In genomic region chr17:62692721-62693431, GRCh38 we compare ENCODE assay signal across 9 cellular contexts.
DNase-seq lines count a peak whose midpoint lies in the region; ATAC-seq, FAIRE-seq and TF ChIP-seq lines count a peak whose summit lies in the region.
"Had no signal": no experiment of that assay in that cellular context is flagged by ENCODE, and none has a peak within 500 bp of the region (broad histone marks: within the 10 kb centered on the region; RNA-seq: fewer than 3 reads in every experiment).

No MANE protein-coding gene starts in this region.

- POLR2A ChIA-PET in IMR-90 (lab: Charles Lee; ENCODE audit: unreplicated experiment) = no interaction called here
- POLR2A ChIA-PET in K562 (lab: Yijun Ruan, JAX) = interaction anchor here (0.6 to 2.0 kb wide), 3 partner anchors 12 to 271 kb away, joined by 3 to 6 read pairs (median 3); no protein-coding TSS in a partner anchor
- POLR2A ChIA-PET in CD4-positive, alpha-beta memory T cell (lab: Charles Lee; ENCODE audit: partially characterized antibody) = no interaction called here

- TF ChIP-seq EP300 in K562 (IDR thresholded peaks at IDR 0.05; ENCODE audit: low read length) = peak; percentile 47; the same call in 1 of the 2 replicates

- no peak overlapping the region for H3K14ac ChIP-seq in IMR-90 (replicated peaks; ENCODE audit: low read depth, low read length)

- TF ChIP-seq RAD21 in IMR-90 (IDR thresholded peaks at IDR 0.05; ENCODE audit: low read length) (peak; percentile 43), K562 (CRISPR knock-in tag; conservative IDR thresholded peaks at IDR 0.05 in 1 of 2, IDR thresholded peaks at IDR 0.05 in 1 of 2) (peak; percentile 33 to 60; a peak in 3 of 4 replicates)

- peak; percentile 62 for ATAC-seq in IMR-90 (ENCODE audit: low read depth)
- peak; percentile 91 for ATAC-seq in K562
- ATAC-seq in mucosa of descending colon = peak; percentile 24
- no peak for ATAC-seq in HG03521 (IDR thresholded peaks at IDR 0.05; ENCODE audit: unreplicated experiment)
- ATAC-seq in activated CD8-positive, alpha-beta memory T cell treated with anti-CD3 and anti-CD28 coated beads, Interleukin-2, amount 10 ng/mL, durations not matched to agents 7 days and 5 days = no peak

- H4K20me1 ChIP-seq in IMR-90 (ENCODE audit: insufficient read depth, low read length) (0 out of 2 replicates have a peak, but pooled peaks cover 4% of the 10 kb centered on the region), K562 (replicated peaks; ENCODE audit: control insufficient read depth, insufficient read depth, low read length) (no peaks in the 10 kb centered on the region)

- H3K9me1 ChIP-seq in IMR-90 (ENCODE audit: insufficient read depth, low read length) (peaks cover 9% of the 10 kb centered on the region), K562 (ENCODE audit: control insufficient read depth, insufficient read depth, low read length) (peaks cover 3% of the 10 kb centered on the region)

- H2BK5ac ChIP-seq in IMR-90 (ENCODE audit: low read depth, low read length, poor library complexity, severe bottlenecking) = no peak overlapping the region

- no peak overlapping the region for H4K91ac ChIP-seq in IMR-90 (ENCODE audit: insufficient read depth, low read depth, low read length)

- H3K36me3 ChIP-seq in IMR-90 (ENCODE audit: control insufficient read depth, insufficient read depth, low read length) (peaks cover 45% of the 10 kb centered on the region), K562 (ENCODE audit: control insufficient read depth, insufficient read depth, low read length) (no peaks in the 10 kb centered on the region; the same call in 2 of the 3 replicates), mucosa of descending colon (ENCODE audit: low read depth) (no peaks in the 10 kb centered on the region)
- H3K36me3 ChIP-seq in CD4-positive, alpha-beta memory T cell (ENCODE audit: insufficient read depth, low read length) = no peaks in the 10 kb centered on the region

- no peaks in the 10 kb centered on the region for H3K79me2 ChIP-seq in K562 (ENCODE audit: control insufficient read depth, insufficient read depth, low read length)

- H3K4ac ChIP-seq in IMR-90 (ENCODE audit: low read depth, low read length) = no peak overlapping the region

- H3K9me3 Mint-ChIP-seq in activated CD8-positive, alpha-beta memory T cell treated with anti-CD3 and anti-CD28 coated beads, Interleukin-2, amount 10 ng/mL, durations not matched to agents 7 days and 5 days (ENCODE audit: low read depth) = no peaks in the 10 kb centered on the region
- no peaks in the 10 kb centered on the region for H3K9me3 Mint-ChIP-seq in CD4-positive, alpha-beta memory T cell

- H2BK120ac ChIP-seq in IMR-90 (ENCODE audit: low read depth, low read length) = no peak overlapping the region

- CTCF ChIA-PET in IMR-90 (lab: Yijun Ruan, JAX) = interaction anchor here (0.6 kb wide), 1 partner anchor 656 kb away, joined by 3 read pairs; no protein-coding TSS in a partner anchor
- CTCF ChIA-PET in K562 (lab: Yijun Ruan, JAX; ENCODE audit: low intra/inter-chr PET ratio) = interaction anchor here (0.7 kb wide), 1 partner anchor 345 kb away, joined by 4 read pairs; no protein-coding TSS in a partner anchor
- CTCF ChIA-PET in activated CD8-positive, alpha-beta memory T cell treated with anti-CD3 and anti-CD28 coated beads, Interleukin-2, amount 10 ng/mL, durations not matched to agents 7 days and 5 days (lab: Charles Lee) = interaction anchor here (2.3 kb wide), 1 partner anchor 21 kb away, joined by 8 read pairs; no protein-coding TSS in a partner anchor
- CTCF ChIA-PET in CD4-positive, alpha-beta memory T cell (lab: Charles Lee; ENCODE audit: partially characterized antibody) = interaction anchor here (0.5 to 0.7 kb wide), 2 partner anchors 99 to 272 kb away, joined by 3 read pairs; no protein-coding TSS in a partner anchor

- H3K4me1 Mint-ChIP-seq in activated CD8-positive, alpha-beta memory T cell treated with anti-CD3 and anti-CD28 coated beads, Interleukin-2, amount 10 ng/mL, durations not matched to agents 7 days and 5 days = no peaks in the 10 kb centered on the region
- H3K4me1 Mint-ChIP-seq in CD4-positive, alpha-beta memory T cell = no peaks in the 10 kb centered on the region

- DNase-seq in EL = peak; percentile 42
- DNase-seq in IMR-90 = no peak
- DNase-seq in K562 (ENCODE audit: extremely low read depth in 1 of 4, low spot score in 3 of 4) = peak; percentile 90 to 95 (median 93)
- DNase-seq in mucosa of descending colon = peak in 1 of 3 donors; percentile 13
- no peak for DNase-seq in activated CD8-positive, alpha-beta memory T cell treated with anti-CD3 and anti-CD28 coated beads, Interleukin-2, amount 10 ng/mL, durations not matched to agents 7 days and 5 days
- no peak for DNase-seq in mesenteric fat pad (ENCODE audit: low spot score)
- DNase-seq in CD4-positive, alpha-beta memory T cell = no peak

- H3K27me3 ChIP-seq in IMR-90 (ENCODE audit: control insufficient read depth, insufficient read depth, low read length) (no peaks in the 10 kb centered on the region), K562 (ENCODE audit: control insufficient read depth in 2 of 2, insufficient read depth in 2 of 2, low read length in 2 of 2) (no peaks in the 10 kb centered on the region)
- no peaks in the 10 kb centered on the region for H3K27me3 ChIP-seq in CD4-positive, alpha-beta memory T cell (ENCODE audit: insufficient read depth, low read length)

- H3K36me3 Mint-ChIP-seq in activated CD8-positive, alpha-beta memory T cell treated with anti-CD3 and anti-CD28 coated beads, Interleukin-2, amount 10 ng/mL, durations not matched to agents 7 days and 5 days = no peaks in the 10 kb centered on the region
- no peaks in the 10 kb centered on the region for H3K36me3 Mint-ChIP-seq in CD4-positive, alpha-beta memory T cell

- H3K4me3 Mint-ChIP-seq in activated CD8-positive, alpha-beta memory T cell treated with anti-CD3 and anti-CD28 coated beads, Interleukin-2, amount 10 ng/mL, durations not matched to agents 7 days and 5 days = no peak overlapping the region
- H3K4me3 Mint-ChIP-seq in CD4-positive, alpha-beta memory T cell = no peak overlapping the region

- no peak overlapping the region for H3K27ac ChIP-seq in IMR-90 (ENCODE audit: insufficient read depth, low read length)
- H3K27ac ChIP-seq in K562 (ENCODE audit: extremely low read depth, low read depth, low read length) = peak overlapping the region; percentile 30
- H3K27ac ChIP-seq in CD4-positive, alpha-beta memory T cell (ENCODE audit: low read depth, low read length) = no peak overlapping the region

- in situ Hi-C loops in IMR-90 (cut with MboI; ENCODE audit: low sequenced_read_pairs) = loop anchor here (10.0 kb wide), 1 partner anchor 702 kb away; no protein-coding TSS in a partner anchor
- in situ Hi-C loops in K562 (cut with MboI) = loop anchor here (25.0 kb wide), 1 partner anchor 719 kb away; no protein-coding TSS in a partner anchor

- intact Hi-C loops in IMR-90 (cut with micrococcal nuclease) = no loop called here
- intact Hi-C loops in K562 (cut with micrococcal nuclease) = no loop called here
- intact Hi-C loops in mucosa of descending colon (cut with DNase I, micrococcal nuclease) = no loop called here
- intact Hi-C loops in CD4-positive, alpha-beta memory T cell (cut with micrococcal nuclease) = no loop called here

- FAIRE-seq in K562 (lab: Jason Lieb, UNC) = peak; percentile 93
- FAIRE-seq: endometrium had no signal

- peaks cover 2% of the 10 kb centered on the region for H3K27me3 Mint-ChIP-seq in activated CD8-positive, alpha-beta memory T cell treated with anti-CD3 and anti-CD28 coated beads, Interleukin-2, amount 10 ng/mL, durations not matched to agents 7 days and 5 days
- peaks cover 0 to 2% of the 10 kb centered on the region in 2 donors for H3K27me3 Mint-ChIP-seq in CD4-positive, alpha-beta memory T cell

- H2AK9ac ChIP-seq in IMR-90 (replicated peaks; ENCODE audit: low read depth, low read length, poor library complexity) = no peak overlapping the region

- H3K4me1 ChIP-seq in IMR-90 (ENCODE audit: control insufficient read depth, insufficient read depth, low read length) = peaks cover 3% of the 10 kb centered on the region; the same call in 1 of the 2 replicates
- H3K4me1 ChIP-seq in K562 (replicated peaks in 1 of 2; ENCODE audit: control insufficient read depth in 2 of 2, insufficient read depth in 2 of 2, low read length in 2 of 2) = peaks cover 29 to 57% of the 10 kb centered on the region in 2 experiments; a peak in 4 of 5 replicates
- no peaks in the 10 kb centered on the region for H3K4me1 ChIP-seq in mucosa of descending colon (ENCODE audit: low read depth)
- H3K4me1 ChIP-seq in CD4-positive, alpha-beta memory T cell (ENCODE audit: insufficient read depth, low read length) = no peaks in the 10 kb centered on the region

- H4K8ac ChIP-seq in IMR-90 (ENCODE audit: low read depth in 2 of 2, low read length in 2 of 2) = no peak overlapping the region

- H3K4me3 ChIP-seq in IMR-90 (ENCODE audit: insufficient read depth, low read depth, low read length) (no peak overlapping the region), K562 (no peak overlapping the region), mucosa of descending colon (no peak overlapping the region)
- H3K4me3 ChIP-seq in CD4-positive, alpha-beta memory T cell (ENCODE audit: low read length in 2 of 2) = no peak overlapping the region

- no peak for TF ChIP-seq POLR2A in IMR-90 (IDR thresholded peaks at IDR 0.05; ENCODE audit: low read depth, low read length)
- no peak for TF ChIP-seq POLR2A in K562 (conservative IDR thresholded peaks at IDR 0.05)

- no peak overlapping the region for H3K56ac ChIP-seq in IMR-90 (ENCODE audit: extremely low read depth, insufficient read depth, low read length)

- dilution Hi-C loops in IMR-90 (cut with HindIII; ENCODE audit: low sequenced_read_pairs, unreplicated experiment) = no loop called here

- H2BK15ac ChIP-seq in IMR-90 (ENCODE audit: low read depth, low read length) = no peak overlapping the region

- peaks cover 0 to 9% of the 10 kb centered on the region in 2 experiments; a peak in 1 of 4 replicates for H3K79me1 ChIP-seq in IMR-90 (ENCODE audit: low read depth in 1 of 2, low read length in 2 of 2)

- no CpG with 5 or more reads among the region's 14 CpGs for WGBS in IMR-90 (ENCODE audit: extremely low coverage in 2 of 2, insufficient read length in 1 of 2), 2 experiments
- 2% methylated on average over 5 of the region's 14 CpGs for whole genome bisulfite sequencing in K562 (ENCODE audit: insufficient coverage, low coverage, missing lambda C conversion rate)

- BruUV-seq in IMR-90 (replicated peaks; lab: Mats Ljungman, UMichigan) (TSS peak; percentile 84), K562 (replicated peaks; lab: Mats Ljungman, UMichigan) (no TSS peak)

- no peak overlapping the region for H2AK5ac ChIP-seq in IMR-90 (ENCODE audit: low read depth, low read length)

- H3K23ac ChIP-seq in IMR-90 (ENCODE audit: low read depth, low read length) = no peak overlapping the region

- TF ChIP-seq CTCF in IMR-90 (conservative IDR thresholded peaks at IDR 0.05; ENCODE audit: low read depth, low read length) = peak; percentile 47
- peak; percentile 58 to 75 (median 68) for TF ChIP-seq CTCF in K562 (IDR thresholded peaks at IDR 0.05 in 2 of 3, conservative IDR thresholded peaks at IDR 0.05 in 1 of 3; ENCODE audit: insufficient read depth in 2 of 3, low read depth in 1 of 3, low read length in 3 of 3)
- TF ChIP-seq CTCF in mucosa of descending colon (IDR thresholded peaks at IDR 0.05) = no peak

- no peak overlapping the region for H3K4me2 ChIP-seq in IMR-90 (ENCODE audit: low read depth, low read length)
- H3K4me2 ChIP-seq in K562 (ENCODE audit: insufficient read depth, low read length) = peak overlapping the region; percentile 62

- no peak overlapping the region for H3K27ac Mint-ChIP-seq in activated CD8-positive, alpha-beta memory T cell treated with anti-CD3 and anti-CD28 coated beads, Interleukin-2, amount 10 ng/mL, durations not matched to agents 7 days and 5 days
- H3K27ac Mint-ChIP-seq in CD4-positive, alpha-beta memory T cell = no peak overlapping the region

- H3K9me3 ChIP-seq in IMR-90 (ENCODE audit: control insufficient read depth, insufficient read depth, low read length) (no peaks in the 10 kb centered on the region), K562 (replicated peaks; ENCODE audit: control insufficient read depth, insufficient read depth, low read depth, low read length) (no peaks in the 10 kb centered on the region), mucosa of descending colon (no peaks in the 10 kb centered on the region)
- H3K9me3 ChIP-seq in CD4-positive, alpha-beta memory T cell (ENCODE audit: control insufficient read depth in 1 of 2, low read length in 2 of 2) = no peaks in the 10 kb centered on the region

- no peak overlapping the region for H2BK20ac ChIP-seq in IMR-90 (ENCODE audit: low read depth, low read length)

- no peak overlapping the region for H3K18ac ChIP-seq in IMR-90 (ENCODE audit: low read depth, low read length)

- H3K9ac ChIP-seq in IMR-90 (ENCODE audit: low read depth, low read length) (no peak overlapping the region), K562 (ENCODE audit: insufficient read depth in 1 of 2, low read depth in 2 of 2, low read length in 2 of 2) (peak overlapping the region; percentile 56 to 77)

- H2AFZ ChIP-seq in IMR-90 (replicated peaks; ENCODE audit: low read length, poor library complexity) = no peak overlapping the region
- peak overlapping the region; percentile 64 for H2AFZ ChIP-seq in K562 (ENCODE audit: low read depth, low read length)

- no peak overlapping the region for H4K5ac ChIP-seq in IMR-90 (ENCODE audit: low read depth, low read length)

Comparison
In these comparisons a context has a peak if more than half of its experiments do, and no peak if none do; other contexts are left out.
1. DNase-seq: peak in EL (single experiment) and K562 (4 of 4); none in IMR-90 (single experiment), activated CD8-positive, alpha-beta memory T cell treated with anti-CD3 and anti-CD28 coated beads, Interleukin-2, amount 10 ng/mL, durations not matched to agents 7 days and 5 days (single experiment), mesenteric fat pad (single experiment) and CD4-positive, alpha-beta memory T cell (0 of 5).
2. ATAC-seq: peak in IMR-90 (single experiment), K562 (single experiment) and mucosa of descending colon (single experiment); none in HG03521 (single experiment) and activated CD8-positive, alpha-beta memory T cell treated with anti-CD3 and anti-CD28 coated beads, Interleukin-2, amount 10 ng/mL, durations not matched to agents 7 days and 5 days (single experiment).